ENCODE assay signal across 8 cellular contexts in genomic region chr3:197154-197855, GRCh38. TPM values are rescaled to one million over a fixed set of nuclear protein-coding genes. Genes with fewer than 3 reads are reported as not detected.
A peak's percentile ranks its signal among the peaks of the same experiment; 100 is the strongest.
DNase-seq lines count a peak whose midpoint lies in the region; ATAC-seq and TF ChIP-seq lines count a peak whose summit lies in the region.

No MANE protein-coding gene starts in this region.

- H3K4me3 ChIP-seq in GM12864 (ENCODE audit: low read depth, low read length) (peak overlapping the region; percentile 39), epithelial cell of proximal tubule (ENCODE audit: low read depth, low read length) (peak overlapping the region; percentile 60), ovary (peak overlapping the region; percentile 59)
- H3K4me3 ChIP-seq in CD8-positive, alpha-beta T cell (ENCODE audit: low read depth, low read length): no peak overlapping the region

- TF ChIP-seq CTCF in GM12864 (IDR thresholded peaks at IDR 0.05; ENCODE audit: low read depth, low read length, missing control alignments) (no peak), epithelial cell of proximal tubule (conservative IDR thresholded peaks at IDR 0.05; ENCODE audit: low read depth, low read length) (no peak), ovary (IDR thresholded peaks at IDR 0.05) (no peak)
- TF ChIP-seq CTCF in CD8-positive, alpha-beta T cell (IDR thresholded peaks at IDR 0.05): no peak

- peaks cover 5% of the 10 kb centered on the region for H3K4me1 Mint-ChIP-seq in CD8-positive, alpha-beta T cell (ENCODE audit: low read depth)

- CTCF ChIA-PET in CD8-positive, alpha-beta T cell (lab: Charles Lee): no interaction called here

- no peaks in the 10 kb centered on the region for H3K9me3 Mint-ChIP-seq in CD8-positive, alpha-beta T cell

- no peaks in the 10 kb centered on the region for H3K27me3 ChIP-seq in ovary
- no peaks in the 10 kb centered on the region for H3K27me3 ChIP-seq in CD8-positive, alpha-beta T cell (ENCODE audit: insufficient read depth, low read length)

- H3K36me3 ChIP-seq in ovary: no peaks in the 10 kb centered on the region
- no peaks in the 10 kb centered on the region for H3K36me3 ChIP-seq in CD8-positive, alpha-beta T cell (ENCODE audit: insufficient read depth, low read length)

- H3K4me3 Mint-ChIP-seq in CD8-positive, alpha-beta T cell: no peak overlapping the region

- H3K4me1 ChIP-seq in ovary (ENCODE audit: insufficient read depth): peaks cover 2% of the 10 kb centered on the region
- no peaks in the 10 kb centered on the region for H3K4me1 ChIP-seq in CD8-positive, alpha-beta T cell (ENCODE audit: insufficient read depth, low read length)

- TF ChIP-seq EP300 in ovary (IDR thresholded peaks at IDR 0.05): no peak

- peak overlapping the region; percentile 44 to 54 for H3K27ac ChIP-seq in ovary
- no peak overlapping the region for H3K27ac ChIP-seq in CD8-positive, alpha-beta T cell (ENCODE audit: low read depth, low read length)

- POLR2A ChIA-PET in CD8-positive, alpha-beta T cell (lab: Charles Lee): no interaction called here

- no peak for TF ChIP-seq POLR2A in ovary (IDR thresholded peaks at IDR 0.05)

- H3K27me3 Mint-ChIP-seq in CD8-positive, alpha-beta T cell (ENCODE audit: low read depth): peaks cover 24% of the 10 kb centered on the region

- DNase-seq in GM12864 (ENCODE audit: low read depth): no peak
- DNase-seq in epithelial cell of proximal tubule (ENCODE audit: low read depth): no peak
- peak; percentile 39 to 75 (median 59) for DNase-seq in ovary
- DNase-seq in CD8-positive, alpha-beta T cell: no peak
- DNase-seq in NCI-H2171 (lab: John Stamatoyannopoulos, UW): no peak
- DNase-seq in DMS114 treated with DMSO at 0.1 percent for 48 hours (lab: John Stamatoyannopoulos, UW; ENCODE audit: unreplicated experiment): no peak

- intact Hi-C loops in ovary (cut with DNase I): no loop called here
- intact Hi-C loops in CD8-positive, alpha-beta T cell (cut with DNase I, micrococcal nuclease): no loop called here

- ATAC-seq in HG02943 (IDR thresholded peaks at IDR 0.05; ENCODE audit: low read depth, unreplicated experiment) (peak; percentile 38), GM21528 (IDR thresholded peaks at IDR 0.05; ENCODE audit: low FRiP score, unreplicated experiment) (no peak)
- no peak for ATAC-seq in CD8-positive, alpha-beta T cell

- no peaks in the 10 kb centered on the region for H3K36me3 Mint-ChIP-seq in CD8-positive, alpha-beta T cell

- H3K9me3 ChIP-seq in ovary: no peaks in the 10 kb centered on the region
- no peaks in the 10 kb centered on the region for H3K9me3 ChIP-seq in CD8-positive, alpha-beta T cell (ENCODE audit: low read length)

- H3K27ac Mint-ChIP-seq in CD8-positive, alpha-beta T cell: no peak overlapping the region

- WGBS in ovary, 3 donors: 1% methylated on average over 43 to 58 of the region's 58 CpGs

RNA-seq across cellular contexts. Expression of gene CHL1, which starts 0.7 kb away (rescaled TPM):
- total RNA-seq in epithelial cell of proximal tubule (0.17 TPM in 1 of 2 replicates, not detected in the other), ovary (100 to 1,000 TPM in 1 of 7 donors, 10 to 100 TPM in 6; 20.8 to 101 (median 42.2) TPM)
- 10 to 100 TPM; 28.2 to 35.7 TPM for polyA plus RNA-seq in ovary
- total RNA-seq in CD8-positive, alpha-beta T cell: not detected

Comparison
In these comparisons a context has a peak if more than half of its experiments do, and no peak if none do; other contexts are left out.
1. DNase-seq: peak in ovary (5 of 5); none in GM12864 (single experiment), epithelial cell of proximal tubule (single experiment), CD8-positive, alpha-beta T cell (0 of 7), NCI-H2171 (single experiment) and DMS114 treated with DMSO at 0.1 percent for 48 hours (single experiment).
2. RNA of gene CHL1, which starts 0.7 kb away (total RNA-seq): 20.8 to 101 TPM in ovary; 0.17 TPM in epithelial cell of proximal tubule and not detected in CD8-positive, alpha-beta T cell; every median in the first group is over 10 times any median in the second.